Comparison of ENCODE assay signal across 41 cellular contexts in the genomic region with DNA sequence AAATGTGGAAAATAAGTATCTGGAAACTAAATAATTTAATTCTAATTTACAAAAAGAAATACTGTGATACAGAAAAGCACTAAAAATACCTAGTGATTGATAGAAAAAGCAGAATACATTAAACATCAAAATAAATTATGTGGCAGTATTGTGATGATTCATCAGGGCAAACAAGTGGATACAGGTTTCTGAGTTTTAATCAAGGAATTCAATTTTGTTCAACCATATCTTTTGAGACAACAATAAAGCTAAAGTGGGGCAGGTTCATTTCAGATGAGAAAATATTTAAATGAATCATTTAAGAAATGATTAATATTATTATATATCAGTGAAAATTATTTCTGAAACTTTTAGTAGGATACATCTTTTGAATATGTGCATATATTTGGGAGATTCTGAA. TPM values are rescaled to one million over a fixed set of nuclear protein-coding genes. Genes with fewer than 3 reads are reported as not detected.
"Had no signal": no experiment of that assay in that cellular context is flagged by ENCODE, and none has a peak within 500 bp of the region (broad histone marks: within the 10 kb centered on the region; RNA-seq: fewer than 3 reads in every experiment).

No MANE protein-coding gene starts in this region.

- H3K4me3 ChIP-seq: adrenal gland, body of pancreas, breast epithelium, cardiac muscle cell had no signal

- ATAC-seq: activated CD8-positive, alpha-beta T cell treated with anti-CD3 and anti-CD28 coated beads for 36 hours; activated naive CD4-positive, alpha-beta T cell treated with anti-CD3 and anti-CD28 coated beads, Interleukin-2, amount 50 U/mL, for 72 hours; activated T-cell treated with anti-CD3 and anti-CD28 coated beads, Interleukin-2, amount 50 U/mL, for 4 hours; activated T-cell treated with anti-CD3 and anti-CD28 coated beads, Interleukin-2, amount 50 U/mL, for 72 hours; activated T-helper 17 cell treated with anti-CD3 and anti-CD28 coated beads, Interleukin-2, amount 50 U/mL, for 72 hours; body of pancreas had no signal

- H3K9me3 Mint-ChIP-seq: activated CD4-positive, alpha-beta memory T cell treated with anti-CD3 and anti-CD28 coated beads for 36 hours; activated CD4-positive, alpha-beta T cell treated with anti-CD3 and anti-CD28 coated beads, Interleukin-2, amount 10 ng/mL, durations not matched to agents 24 days and 14 days; activated naive CD8-positive, alpha-beta T cell treated with anti-CD3 and anti-CD28 coated beads for 36 hours; activated T-helper 1 cell treated with anti-CD3 and anti-CD28 coated beads, Interleukin-12 subunit alpha, Interleukin-12 subunit beta, Interleukin-2, Interleukin-4 antibody, amounts not matched to agents 30 ng/mL and 10 ng/mL and 1 ng/mL, durations not matched to agents 14 hours and 24 hours and 36 hours; T-helper 1 cell treated with Interleukin-12 subunit alpha and Interleukin-12 subunit beta and Interleukin-4 antibody, amounts not matched to agents 30 μg/mL and 1 μg/mL, for 36 hours; T-helper 2 cell treated with Interferon-gamma antibody and Interleukin-4, amounts not matched to agents 5 μg/mL and 100 μg/mL, for 36 hours had no signal

- H3K4me1 Mint-ChIP-seq: activated B cell treated with CpG ODN at 0.5 μM for 24 hours; activated CD4-positive, alpha-beta T cell treated with anti-CD3 and anti-CD28 coated beads, Interleukin-2, amount 10 ng/mL, durations not matched to agents 24 days and 14 days; activated naive CD8-positive, alpha-beta T cell treated with anti-CD3 and anti-CD28 coated beads for 36 hours; activated T-helper 17 cell treated with anti-CD3 and anti-CD28 coated beads, Interleukin-2, amount 50 U/mL, for 72 hours; central memory CD8-positive, alpha-beta T cell had no signal

- FAIRE-seq: astrocyte, TTC549 had no signal

- H3K4me1 ChIP-seq: adrenal gland, body of pancreas, breast epithelium had no signal

- DNase-seq: activated B cell treated with CpG ODN at 0.5 μM for 24 hours; activated CD4-positive, alpha-beta memory T cell treated with anti-CD3 and anti-CD28 coated beads for 36 hours; activated CD4-positive, alpha-beta T cell treated with anti-CD3 and anti-CD28 coated beads for 4 hours; activated CD4-positive, alpha-beta T cell treated with anti-CD3 and anti-CD28 coated beads, Interleukin-2, amount 10 ng/mL, durations not matched to agents 24 days and 14 days; activated CD4-positive, alpha-beta T cell treated with anti-CD3 and anti-CD28 coated beads, Interleukin-2, amount 50 U/mL, for 1 hour; activated CD4-positive, alpha-beta T cell treated with anti-CD3 and anti-CD28 coated beads, Interleukin-2, amount 50 U/mL, for 4 hours; activated CD4-positive, CD25-positive, alpha-beta regulatory T cell treated with anti-CD3 and anti-CD28 coated beads, Interleukin-2, amount 50 U/mL, for 72 hours; activated CD8-positive, alpha-beta memory T cell treated with anti-CD3 and anti-CD28 coated beads, Interleukin-2, amount 50 U/mL, for 4 hours; activated CD8-positive, alpha-beta T cell treated with anti-CD3 and anti-CD28 coated beads for 36 hours; activated effector memory CD4-positive, alpha-beta T cell treated with anti-CD3 and anti-CD28 coated beads, Interleukin-2, amount 50 U/mL, for 16 hours; activated gamma-delta T cell treated with Interleukin-2 at 50 U/mL for 16 hours; activated naive CD4-positive, alpha-beta T cell; activated naive CD4-positive, alpha-beta T cell treated with anti-CD3 and anti-CD28 coated beads for 36 hours; activated naive CD4-positive, alpha-beta T cell treated with anti-CD3 and anti-CD28 coated beads, Interleukin-2, amount 50 U/mL, for 16 hours; activated naive CD8-positive, alpha-beta T cell treated with anti-CD3 and anti-CD28 coated beads for 36 hours; activated T-cell treated with anti-CD3 and anti-CD28 coated beads for 4 hours; activated T-cell treated with anti-CD3 and anti-CD28 coated beads, Interleukin-2, amount 50 U/mL, for 1 hour; activated T-cell treated with anti-CD3 and anti-CD28 coated beads, Interleukin-2, amount 50 U/mL, for 4 hours; activated T-cell treated with anti-CD3 and anti-CD28 coated beads, Interleukin-2, amount 50 U/mL, for 72 hours; adrenal gland; amniotic stem cell; aorta; body of pancreas; brain microvascular endothelial cell; caudate nucleus; cerebellar nuclear complex; T-helper 1 cell; T-helper 2 cell; T-helper 9 cell had no signal

- H3K36me3 Mint-ChIP-seq: activated CD4-positive, alpha-beta memory T cell treated with anti-CD3 and anti-CD28 coated beads for 36 hours; activated naive CD4-positive, alpha-beta T cell treated with anti-CD3 and anti-CD28 coated beads, Interleukin-2, amount 50 U/mL, for 72 hours; activated naive CD8-positive, alpha-beta T cell treated with anti-CD3 and anti-CD28 coated beads for 36 hours had no signal

- H3K9me3 ChIP-seq: adrenal gland, body of pancreas, breast epithelium had no signal

- H3K27ac Mint-ChIP-seq: activated B cell treated with CpG ODN at 0.5 μM for 24 hours; activated CD4-positive, alpha-beta memory T cell treated with anti-CD3 and anti-CD28 coated beads for 36 hours; activated CD4-positive, alpha-beta T cell treated with anti-CD3 and anti-CD28 coated beads, Interleukin-2, amount 10 ng/mL, durations not matched to agents 24 days and 14 days; activated CD8-positive, alpha-beta T cell treated with anti-CD3 and anti-CD28 coated beads for 36 hours; activated naive CD4-positive, alpha-beta T cell treated with anti-CD3 and anti-CD28 coated beads for 36 hours; activated naive CD4-positive, alpha-beta T cell treated with anti-CD3 and anti-CD28 coated beads, Interleukin-2, amount 50 U/mL, for 72 hours; activated naive CD8-positive, alpha-beta T cell treated with anti-CD3 and anti-CD28 coated beads for 36 hours; activated T-cell treated with anti-CD3 and anti-CD28 coated beads, Interleukin-2, amount 50 U/mL, for 72 hours; activated T-helper 1 cell treated with anti-CD3 and anti-CD28 coated beads, Interleukin-12 subunit alpha, Interleukin-12 subunit beta, Interleukin-2, Interleukin-4 antibody, amounts not matched to agents 30 ng/mL and 10 ng/mL and 1 ng/mL, durations not matched to agents 14 hours and 24 hours and 36 hours; activated T-helper 17 cell treated with anti-CD3 and anti-CD28 coated beads, Interleukin-2, amount 50 U/mL, for 72 hours; T-helper 1 cell treated with Interleukin-12 subunit alpha and Interleukin-12 subunit beta and Interleukin-4 antibody, amounts not matched to agents 30 μg/mL and 1 μg/mL, for 36 hours; T-helper 2 cell treated with Interferon-gamma antibody and Interleukin-4, amounts not matched to agents 5 μg/mL and 100 μg/mL, for 36 hours had no signal

- H3K27me3 Mint-ChIP-seq: activated B cell treated with CpG ODN at 0.5 μM for 24 hours; activated CD4-positive, alpha-beta memory T cell treated with anti-CD3 and anti-CD28 coated beads for 36 hours; activated CD4-positive, alpha-beta T cell treated with anti-CD3 and anti-CD28 coated beads, Interleukin-2, amount 10 ng/mL, durations not matched to agents 24 days and 14 days; activated CD8-positive, alpha-beta T cell treated with anti-CD3 and anti-CD28 coated beads for 36 hours; activated naive CD8-positive, alpha-beta T cell treated with anti-CD3 and anti-CD28 coated beads for 36 hours; activated T-helper 17 cell treated with anti-CD3 and anti-CD28 coated beads, Interleukin-2, amount 50 U/mL, for 72 hours; central memory CD8-positive, alpha-beta T cell had no signal

- H3K27me3 ChIP-seq: adrenal gland, body of pancreas, brain microvascular endothelial cell, breast epithelium, cardiac muscle cell had no signal

- H3K4me3 Mint-ChIP-seq: activated B cell treated with CpG ODN at 0.5 μM for 24 hours; activated CD4-positive, alpha-beta memory T cell treated with anti-CD3 and anti-CD28 coated beads for 36 hours; activated CD4-positive, alpha-beta T cell treated with anti-CD3 and anti-CD28 coated beads, Interleukin-2, amount 10 ng/mL, durations not matched to agents 24 days and 14 days; activated CD8-positive, alpha-beta T cell treated with anti-CD3 and anti-CD28 coated beads for 36 hours; activated naive CD4-positive, alpha-beta T cell treated with anti-CD3 and anti-CD28 coated beads for 36 hours; activated naive CD8-positive, alpha-beta T cell treated with anti-CD3 and anti-CD28 coated beads for 36 hours; activated T-cell treated with anti-CD3 and anti-CD28 coated beads, Interleukin-2, amount 50 U/mL, for 4 hours; activated T-cell treated with anti-CD3 and anti-CD28 coated beads, Interleukin-2, amount 50 U/mL, for 72 hours; activated T-helper 1 cell treated with anti-CD3 and anti-CD28 coated beads, Interleukin-12 subunit alpha, Interleukin-12 subunit beta, Interleukin-2, Interleukin-4 antibody, amounts not matched to agents 30 ng/mL and 10 ng/mL and 1 ng/mL, durations not matched to agents 14 hours and 24 hours and 36 hours; activated T-helper 17 cell treated with anti-CD3 and anti-CD28 coated beads, Interleukin-2, amount 50 U/mL, for 72 hours; central memory CD8-positive, alpha-beta T cell; T-helper 1 cell treated with Interleukin-12 subunit alpha and Interleukin-12 subunit beta and Interleukin-4 antibody, amounts not matched to agents 30 μg/mL and 1 μg/mL, for 36 hours; T-helper 2 cell treated with Interferon-gamma antibody and Interleukin-4, amounts not matched to agents 5 μg/mL and 100 μg/mL, for 36 hours had no signal

- H3K36me3 ChIP-seq: adrenal gland, brain microvascular endothelial cell, breast epithelium, cardiac muscle cell had no signal

- H3K27ac ChIP-seq: adrenal gland, body of pancreas, brain microvascular endothelial cell, breast epithelium, cardiac muscle cell, VCaP had no signal

RNA-seq across cellular contexts. Expression of gene GRIK2, which starts 49.8 kb away (rescaled TPM):
- total RNA-seq: activated CD4-positive, alpha-beta memory T cell treated with anti-CD3 and anti-CD28 coated beads for 36 hours; activated CD4-positive, alpha-beta T cell treated with anti-CD3 and anti-CD28 coated beads, Interleukin-2, amount 10 ng/mL, durations not matched to agents 24 days and 14 days; activated CD8-positive, alpha-beta memory T cell treated with anti-CD3 and anti-CD28 coated beads for 36 hours; activated CD8-positive, alpha-beta T cell treated with anti-CD3 and anti-CD28 coated beads for 36 hours; activated naive CD4-positive, alpha-beta T cell treated with anti-CD3 and anti-CD28 coated beads for 36 hours; activated naive CD4-positive, alpha-beta T cell treated with anti-CD3 and anti-CD28 coated beads, Interleukin-2, amount 50 U/mL, for 72 hours; activated naive CD8-positive, alpha-beta T cell treated with anti-CD3 and anti-CD28 coated beads for 36 hours; activated T-cell treated with anti-CD3 and anti-CD28 coated beads, Interleukin-2, amount 50 U/mL, for 4 hours; activated T-cell treated with anti-CD3 and anti-CD28 coated beads, Interleukin-2, amount 50 U/mL, for 72 hours; activated T-helper 1 cell treated with anti-CD3 and anti-CD28 coated beads, Interleukin-12 subunit alpha, Interleukin-12 subunit beta, Interleukin-2, Interleukin-4 antibody, amounts not matched to agents 30 ng/mL and 10 ng/mL and 1 ng/mL, durations not matched to agents 14 hours and 24 hours and 36 hours had no signal
